In genomic region chrX:48492293-48492910, GRCh38 we compare ENCODE assay signal across 13 cellular contexts. TPM values are rescaled to one million over a fixed set of nuclear protein-coding genes. Genes with fewer than 3 reads are reported as not detected.
DNase-seq lines count a peak whose midpoint lies in the region; ATAC-seq and TF ChIP-seq lines count a peak whose summit lies in the region.
"Had no signal": no experiment of that assay in that cellular context is flagged by ENCODE, and none has a peak within 500 bp of the region (broad histone marks: within the 10 kb centered on the region; RNA-seq: fewer than 3 reads in every experiment).

No MANE protein-coding gene starts in this region.

- peaks cover 14% of the 10 kb centered on the region for H3K4me1 ChIP-seq in foreskin keratinocyte
- H3K4me1 ChIP-seq in uterus, result no peaks in the 10 kb centered on the region

- no peaks in the 10 kb centered on the region for H3K9me3 ChIP-seq in uterus

- H3K27ac ChIP-seq in foreskin keratinocyte (peak overlapping the region; percentile 67), uterus (no peak overlapping the region)

- H3K27me3 ChIP-seq in foreskin keratinocyte (no peaks in the 10 kb centered on the region), uterus (no peaks in the 10 kb centered on the region)

- TF ChIP-seq POLR2A in uterus (IDR thresholded peaks at IDR 0.05), result no peak

- peak; percentile 18 for DNase-seq in A172 (ENCODE audit: low spot score)
- peak; percentile 45 for DNase-seq in HK-2 (ENCODE audit: unreplicated experiment)
- DNase-seq in UCSD-AML1 (lab: John Stamatoyannopoulos, UW; ENCODE audit: unreplicated experiment), result peak; percentile 26
- no peak for DNase-seq in foreskin keratinocyte
- no peak for DNase-seq in midbrain (lab: John Stamatoyannopoulos, UW)
- no peak for DNase-seq in sciatic nerve (ENCODE audit: low spot score)
- no peak for DNase-seq in 8988T
- no peak for DNase-seq in uterus
- DNase-seq: activated CD8-positive, alpha-beta memory T cell treated with anti-CD3 and anti-CD28 coated beads, Interleukin-2, amount 50 U/mL, for 48 hours; effector CD8-positive, alpha-beta T cell; hypothalamus; NCI-H1694; retina had no signal

- H3K36me3 ChIP-seq in uterus, result no peaks in the 10 kb centered on the region

- no peak for TF ChIP-seq CTCF in foreskin keratinocyte (conservative IDR thresholded peaks at IDR 0.05)
- no peak for TF ChIP-seq CTCF in uterus (IDR thresholded peaks at IDR 0.05)

- no peak overlapping the region for H3K4me3 ChIP-seq in uterus

- peak; percentile 32 for ATAC-seq in foreskin keratinocyte
- ATAC-seq in sciatic nerve, result no peak

- intact Hi-C loops in sciatic nerve (cut with DNase I) (no loop called here), uterus (cut with DNase I; ENCODE audit: low total_unique reads) (no loop called here)

RNA-seq across cellular contexts. Expression of gene PORCN, which starts 16.4 kb away (rescaled TPM):
- total RNA-seq in A172 (2014; rRNA removed; shearing (Covaris generic)), result 13.2 and 15.2 TPM in 2 replicates
- total RNA-seq in foreskin keratinocyte, result 30.6 and 60.1 TPM in 2 replicates
- polyA plus RNA-seq in foreskin keratinocyte, result 34.1 and 60.6 TPM in 2 replicates
- total RNA-seq in sciatic nerve, result 7.4 TPM
- total RNA-seq in uterus, result 10 to 100 TPM in 1 of 4 donors, 1 to 10 TPM in 2, under 1 TPM in 1; 0.77 to 16.5 (median 4.8) TPM

RNA-seq across cellular contexts. Expression of gene FTSJ1, which starts 16.4 kb away (rescaled TPM):
- total RNA-seq in A172 (2014; rRNA removed; shearing (Covaris generic)), result 110 and 113 TPM in 2 replicates
- total RNA-seq in foreskin keratinocyte, result 110 and 160 TPM in 2 replicates
- polyA plus RNA-seq in foreskin keratinocyte, result 95.0 and 134 TPM in 2 replicates
- total RNA-seq in sciatic nerve, result 30.6 TPM
- 10 to 100 TPM in 3 of 4 donors, 1 to 10 TPM in 1; 7.4 to 74.7 (median 51.0) TPM for total RNA-seq in uterus

RNA-seq across cellular contexts. Expression of gene SLC38A5, which starts 22.3 kb away (rescaled TPM):
- 0.34 TPM in 1 of 2 replicates, not detected in the other for total RNA-seq in A172 (2014; rRNA removed; shearing (Covaris generic))
- total RNA-seq in foreskin keratinocyte, result 170 and 252 TPM in 2 replicates
- 216 and 317 TPM in 2 replicates for polyA plus RNA-seq in foreskin keratinocyte
- 9.7 TPM for total RNA-seq in sciatic nerve
- 1 to 10 TPM; 1.8 to 8.1 (median 4.8) TPM for total RNA-seq in uterus

RNA-seq across cellular contexts. Expression of gene EBP, which starts 29.2 kb away (rescaled TPM):
- 92.6 and 143 TPM in 2 replicates for total RNA-seq in A172 (2014; rRNA removed; shearing (Covaris generic))
- total RNA-seq in foreskin keratinocyte (440 and 479 TPM in 2 replicates), sciatic nerve (16.9 TPM), uterus (10 to 100 TPM in 2 of 4 donors, 1 to 10 TPM in 1, not detected in 1; 2.4 to 23.0 (median 22.1) TPM)
- polyA plus RNA-seq in foreskin keratinocyte, result 558 and 569 TPM in 2 replicates

RNA-seq across cellular contexts. Expression of gene TBC1D25, which starts 47.1 kb away (rescaled TPM):
- 8.6 and 12.7 TPM in 2 replicates for total RNA-seq in A172 (2014; rRNA removed; shearing (Covaris generic))
- total RNA-seq in foreskin keratinocyte (9.3 and 9.4 TPM in 2 replicates), sciatic nerve (15.3 TPM), uterus (10 to 100 TPM in 1 of 4 donors, 1 to 10 TPM in 3; 4.1 to 14.3 (median 5.3) TPM)
- 9.6 and 10.6 TPM in 2 replicates for polyA plus RNA-seq in foreskin keratinocyte

Comparison
In these comparisons a context has a peak if more than half of its experiments do, and no peak if none do; other contexts are left out.
1. DNase-seq: peak in A172 (single experiment), HK-2 (single experiment) and UCSD-AML1 (single experiment); none in foreskin keratinocyte (0 of 2), midbrain (single experiment), sciatic nerve (single experiment), 8988T (single experiment) and uterus (0 of 2).
2. RNA of gene SLC38A5, which starts 22.3 kb away (total RNA-seq): 170 to 252 TPM in foreskin keratinocyte; 9.7 TPM in sciatic nerve (single experiment), 1.8 to 8.1 TPM in uterus and 0.34 TPM in A172; every median in the first group is over 10 times any median in the second.